In the genomic region with DNA sequence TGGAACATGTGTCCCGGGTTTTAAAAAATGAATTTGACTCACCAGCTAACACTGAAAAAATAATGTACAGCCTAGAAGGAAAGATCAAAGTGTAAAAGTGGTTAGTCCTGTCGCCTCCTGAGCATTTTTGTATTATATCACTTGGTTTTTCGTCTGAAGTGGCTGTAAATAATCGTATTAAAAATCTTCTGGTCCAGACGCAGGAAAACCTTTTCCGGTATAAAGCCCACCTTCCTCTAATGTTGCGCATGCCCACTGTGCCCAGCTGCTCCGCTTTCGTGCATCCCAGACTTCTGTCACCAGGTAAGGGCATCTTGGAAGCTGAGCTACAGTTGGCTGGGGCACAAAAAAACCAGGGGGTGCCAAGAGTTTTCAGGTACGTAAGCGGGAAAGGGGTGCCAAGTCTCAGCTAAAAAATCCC, we compare ENCODE assay signal across 8 cellular contexts. TPM values are rescaled to one million over a fixed set of nuclear protein-coding genes. Genes with fewer than 3 reads are reported as not detected.
DNase-seq lines count a peak whose midpoint lies in the region; ATAC-seq and TF ChIP-seq lines count a peak whose summit lies in the region.

No MANE protein-coding gene starts in this region.

- H3K4me3 ChIP-seq in AG04450 (ENCODE audit: low read depth, low read length) = peak overlapping the region; percentile 96
- peak overlapping the region; percentile 100 for H3K4me3 ChIP-seq in ectodermal cell (ENCODE audit: insufficient read depth, low read depth, low read length)
- peak overlapping the region; percentile 68 to 99 (median 74) for H3K4me3 ChIP-seq in liver (ENCODE audit: low read depth in 1 of 3, low read length in 3 of 3)

- peaks cover 6% of the 10 kb centered on the region for H3K4me1 ChIP-seq in ectodermal cell (ENCODE audit: control insufficient read depth, insufficient read depth, low read length)
- H3K4me1 ChIP-seq in liver (ENCODE audit: control insufficient read depth in 4 of 4, insufficient read depth in 4 of 4, low read length in 3 of 4) = peaks cover 0 to 37% (median 19%) of the 10 kb centered on the region in 4 donors

- 0 to 1% methylated on average over 11 of the region's 11 CpGs for WGBS in ectodermal cell, 2 experiments
- WGBS in liver = under 1% methylated on average over 11 of the region's 11 CpGs

- no peak for TF ChIP-seq RAD21 in liver (IDR thresholded peaks at IDR 0.05)

- DNase-seq in AG04450 (ENCODE audit: low read depth, low spot score) (no peak), NCI-H1930 (lab: John Stamatoyannopoulos, UW) (peak; percentile 75 to 81), T-helper 22 cell (ENCODE audit: low read depth) (peak; percentile 59)
- DNase-seq in stimulated activated CD8-positive, alpha-beta memory T cell treated with anti-CD3 and anti-CD28 coated beads, Interleukin-4, amount 100 ng/mL, for 24 hours (ENCODE audit: low read depth) = peak; percentile 45

- no peak for TF ChIP-seq POLR2A in GM18505 (IDR thresholded peaks at IDR 0.05; ENCODE audit: borderline replicate concordance, extremely low read depth, insufficient read depth, insufficient read length)

- H3K36me3 ChIP-seq in ectodermal cell (ENCODE audit: control insufficient read depth, insufficient read depth, low read length) (peaks cover 9% of the 10 kb centered on the region), liver (ENCODE audit: control insufficient read depth in 4 of 4, insufficient read depth in 3 of 4, low read depth in 1 of 4, low read length in 3 of 4) (peaks cover 1 to 16% (median 7%) of the 10 kb centered on the region in 4 donors)

- CTCF ChIA-PET in AG04450 (lab: Charles Lee) = interaction anchor here (0.6 to 0.7 kb wide), 2 partner anchors 9 to 1987 kb away, joined by 3 to 4 read pairs; no protein-coding TSS in a partner anchor

- peak overlapping the region; percentile 79 to 94 for H3K9ac ChIP-seq in liver (ENCODE audit: low read depth in 1 of 2, low read length in 2 of 2)

- H3K9me3 ChIP-seq in AG04450 (ENCODE audit: control insufficient read depth, insufficient read depth, low read length) (peaks cover 3% of the 10 kb centered on the region; the same call in 1 of the 2 replicates), ectodermal cell (ENCODE audit: control insufficient read depth, low read length) (no peaks in the 10 kb centered on the region), liver (ENCODE audit: control insufficient read depth in 4 of 4, low read length in 3 of 4) (no peaks in the 10 kb centered on the region)

- POLR2A ChIA-PET in AG04450 (lab: Yijun Ruan, JAX) = interaction anchor here (1.1 to 1.8 kb wide), 2 partner anchors 8 to 40 kb away, joined by 3 to 5 read pairs; a partner anchor contains a TSS

- H3K27me3 ChIP-seq in AG04450 (ENCODE audit: control insufficient read depth, insufficient read depth, low read length) = no peaks in the 10 kb centered on the region
- no peaks in the 10 kb centered on the region for H3K27me3 ChIP-seq in ectodermal cell (ENCODE audit: control insufficient read depth, insufficient read depth, low read length, poor library complexity, severe bottlenecking)
- H3K27me3 ChIP-seq in liver (ENCODE audit: control insufficient read depth in 4 of 4, insufficient read depth in 4 of 4, low read length in 3 of 4) = no peaks in the 10 kb centered on the region

- peak overlapping the region; percentile 98 for H3K27ac ChIP-seq in AG04450 (ENCODE audit: low read depth, low read length)
- peak overlapping the region; percentile 90 for H3K27ac ChIP-seq in ectodermal cell (ENCODE audit: insufficient read depth, low read depth, low read length, poor library complexity, severe bottlenecking)
- H3K27ac ChIP-seq in liver (ENCODE audit: low read depth in 1 of 2, low read length in 2 of 2) = peak overlapping the region; percentile 99 to 100

- peak; percentile 11 for ATAC-seq in GM18505 (IDR thresholded peaks at IDR 0.05; ENCODE audit: unreplicated experiment)
- ATAC-seq in HG02981 (IDR thresholded peaks at IDR 0.05; ENCODE audit: unreplicated experiment) = peak; percentile 7

- TF ChIP-seq CTCF in AG04450 (IDR thresholded peaks at IDR 0.05; ENCODE audit: low read depth, low read length) = no peak
- no peak for TF ChIP-seq CTCF in liver (IDR thresholded peaks at IDR 0.05; ENCODE audit: low read depth, low read length, missing input control)

TF ChIP-seq in liver, 16 proteins besides CTCF, POLR2A, EP300 and RAD21:
- TF ChIP-seq, protein P1, sequence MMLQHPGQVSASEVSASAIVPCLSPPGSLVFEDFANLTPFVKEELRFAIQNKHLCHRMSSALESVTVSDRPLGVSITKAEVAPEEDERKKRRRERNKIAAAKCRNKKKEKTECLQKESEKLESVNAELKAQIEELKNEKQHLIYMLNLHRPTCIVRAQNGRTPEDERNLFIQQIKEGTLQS (IDR thresholded peaks at IDR 0.05) = no peak
- TF ChIP-seq FOXA2 (IDR thresholded peaks at IDR 0.05) = no peak
- no peak for TF ChIP-seq RXRA (IDR thresholded peaks at IDR 0.05)
- TF ChIP-seq TAF1 (conservative IDR thresholded peaks at IDR 0.05) = no peak
- TF ChIP-seq HNF4A (conservative IDR thresholded peaks at IDR 0.05) = no peak
TF ChIP-seq in liver: peak in this region for 0.

RNA-seq across cellular contexts. Expression of a gene that starts 0.7 kb away (rescaled TPM):
- polyA plus RNA-seq in AG04450 (2011; rRNA removed) = 18.9 and 27.0 TPM in 2 replicates
- 13.1 and 22.5 TPM in 2 replicates for polyA minus RNA-seq in AG04450 (2011; rRNA and poly(A)+ RNA removed)
- 16.2 TPM for polyA plus RNA-seq in ectodermal cell (2013, experiment 1 of 4)
- 17.2 TPM for polyA plus RNA-seq in ectodermal cell (2013, experiment 2 of 4)
- polyA plus RNA-seq in ectodermal cell (2013, experiment 3 of 4) = 18.9 TPM
- 18.7 TPM for polyA plus RNA-seq in ectodermal cell (2013, experiment 4 of 4)
- 10 to 100 TPM; 11.3 to 11.6 TPM for total RNA-seq in liver
- polyA plus RNA-seq in liver = 1 to 10 TPM; 4.2 to 6.9 TPM

RNA-seq across cellular contexts. Expression of a gene that starts 3.2 kb away (rescaled TPM):
- polyA plus RNA-seq in AG04450 (2011; rRNA removed) (2.5 and 2.9 TPM in 2 replicates), liver (1 to 10 TPM; 1.4 to 1.7 TPM)
- polyA minus RNA-seq in AG04450 (2011; rRNA and poly(A)+ RNA removed) = 1.6 and 1.7 TPM in 2 replicates
- polyA plus RNA-seq in ectodermal cell (2013, experiment 1 of 4) = 0.78 TPM
- polyA plus RNA-seq in ectodermal cell (2013, experiment 2 of 4) = 1.2 TPM
- polyA plus RNA-seq in ectodermal cell (2013, experiment 3 of 4) = 0.91 TPM
- polyA plus RNA-seq in ectodermal cell (2013, experiment 4 of 4) = 0.69 TPM
- total RNA-seq in liver = 1 to 10 TPM; 1.3 to 2.3 TPM

RNA-seq across cellular contexts. Expression of a gene that starts 7.7 kb away (rescaled TPM):
- polyA plus RNA-seq in AG04450 (2011; rRNA removed) (not detected in 2 replicates), liver (under 1 TPM in 1 of 2 donors, not detected in 1; 0.85 TPM)
- polyA minus RNA-seq in AG04450 (2011; rRNA and poly(A)+ RNA removed) = 38.9 and 43.7 TPM in 2 replicates
- 7.4 TPM for polyA plus RNA-seq in ectodermal cell (2013, experiment 1 of 4)
- 8.2 TPM for polyA plus RNA-seq in ectodermal cell (2013, experiment 2 of 4)
- polyA plus RNA-seq in ectodermal cell (2013, experiment 3 of 4) = 11.5 TPM
- 10.5 TPM for polyA plus RNA-seq in ectodermal cell (2013, experiment 4 of 4)
- 100 to 1,000 TPM in 1 of 2 donors, 10 to 100 TPM in 1; 55.1 to 207 TPM for total RNA-seq in liver

RNA-seq across cellular contexts. Expression of a gene that starts 40.1 kb away (rescaled TPM):
- polyA plus RNA-seq in AG04450 (2011; rRNA removed) = not detected in 2 replicates
- not detected in 2 replicates for polyA minus RNA-seq in AG04450 (2011; rRNA and poly(A)+ RNA removed)
- polyA plus RNA-seq in ectodermal cell (2013, experiment 1 of 4) = 0.22 TPM
- polyA plus RNA-seq in ectodermal cell (2013, experiment 2 of 4) = not detected
- polyA plus RNA-seq in ectodermal cell (2013, experiment 3 of 4) = not detected
- polyA plus RNA-seq in ectodermal cell (2013, experiment 4 of 4) = not detected
- under 1 TPM in 1 of 2 donors, not detected in 1; 0.09 TPM for total RNA-seq in liver
- not detected for polyA plus RNA-seq in liver

RNA-seq across cellular contexts. Expression of a gene that starts 40.2 kb away (rescaled TPM):
- 1.2 and 2.3 TPM in 2 replicates for polyA plus RNA-seq in AG04450 (2011; rRNA removed)
- polyA minus RNA-seq in AG04450 (2011; rRNA and poly(A)+ RNA removed) = 0.18 and 0.52 TPM in 2 replicates
- 12.0 TPM for polyA plus RNA-seq in ectodermal cell (2013, experiment 1 of 4)
- polyA plus RNA-seq in ectodermal cell (2013, experiment 2 of 4) = 18.2 TPM
- 12.0 TPM for polyA plus RNA-seq in ectodermal cell (2013, experiment 3 of 4)
- polyA plus RNA-seq in ectodermal cell (2013, experiment 4 of 4) = 12.3 TPM
- 1 to 10 TPM in 1 of 2 donors, under 1 TPM in 1; 0.42 to 2.8 TPM for total RNA-seq in liver
- polyA plus RNA-seq in liver = 1 to 10 TPM in 1 of 2 donors, under 1 TPM in 1; 0.22 to 1.3 TPM
